Comparison of ENCODE assay signal across 27 cellular contexts in genomic region chr1:230247921-230248778, GRCh38.
DNase-seq lines count a peak whose midpoint lies in the region; FAIRE-seq and TF ChIP-seq lines count a peak whose summit lies in the region.
"Had no signal": no experiment of that assay in that cellular context is flagged by ENCODE, and none has a peak within 500 bp of the region (broad histone marks: within the 10 kb centered on the region; RNA-seq: fewer than 3 reads in every experiment).

No MANE protein-coding gene starts in this region.

- no peaks in the 10 kb centered on the region for H3K27me3 Mint-ChIP-seq in endodermal cell (ENCODE audit: insufficient read depth)
- H3K27me3 Mint-ChIP-seq: activated CD8-positive, alpha-beta T cell treated with anti-CD3 and anti-CD28 coated beads for 36 hours; effector memory CD8-positive, alpha-beta T cell had no signal

- H4K8ac ChIP-seq in trophoblast cell (ENCODE audit: low read depth, low read length) = no peak overlapping the region

- H3K4me1 ChIP-seq in GM23248 (ENCODE audit: insufficient read depth) (peaks cover 15% of the 10 kb centered on the region), endodermal cell (ENCODE audit: control insufficient read depth, insufficient read depth, low read length) (no peaks in the 10 kb centered on the region), trophoblast cell (ENCODE audit: control insufficient read depth in 1 of 2, insufficient read depth in 2 of 2, low read length in 2 of 2) (peaks cover 18 to 22% of the 10 kb centered on the region in 2 experiments)
- H3K4me1 ChIP-seq: breast epithelium, lower lobe of right lung, upper lobe of right lung had no signal

- no peaks in the 10 kb centered on the region for H3K9me3 Mint-ChIP-seq in endodermal cell
- H3K9me3 Mint-ChIP-seq: activated CD8-positive, alpha-beta T cell treated with anti-CD3 and anti-CD28 coated beads for 36 hours; effector memory CD8-positive, alpha-beta T cell; HFFc6; T-helper 1 cell treated with Interleukin-12 subunit alpha and Interleukin-12 subunit beta and Interleukin-4 antibody, amounts not matched to agents 30 μg/mL and 1 μg/mL, for 36 hours had no signal

- peak overlapping the region; percentile 2 for H3K27ac ChIP-seq in AG04450 (ENCODE audit: low read depth, low read length)
- no peak overlapping the region for H3K27ac ChIP-seq in GM23248
- H3K27ac ChIP-seq in endodermal cell (ENCODE audit: low read depth, low read length) = peak overlapping the region; percentile 57
- peak overlapping the region; percentile 66 for H3K27ac ChIP-seq in trophoblast cell (ENCODE audit: low read depth, low read length)
- H3K27ac ChIP-seq: breast epithelium, C4-2B, HL-60, lower lobe of right lung, upper lobe of right lung had no signal

- H3K14ac ChIP-seq in trophoblast cell (ENCODE audit: low read length) = peak overlapping the region; percentile 28

- peaks cover 10% of the 10 kb centered on the region; the same call in 1 of the 2 replicates for H3K36me3 ChIP-seq in GM23248 (ENCODE audit: low read depth)
- peaks cover 7% of the 10 kb centered on the region for H3K36me3 ChIP-seq in endodermal cell (ENCODE audit: control insufficient read depth, insufficient read depth, low read length)
- H3K36me3 ChIP-seq in trophoblast cell (ENCODE audit: control insufficient read depth in 1 of 2, insufficient read depth in 2 of 2, low read length in 2 of 2) = peaks cover 32 to 35% of the 10 kb centered on the region in 2 experiments
- H3K36me3 ChIP-seq: breast epithelium had no signal

- POLR2A ChIA-PET in AG04450 (lab: Yijun Ruan, JAX) = no interaction called here

- no peak overlapping the region for H3K4me3 Mint-ChIP-seq in endodermal cell
- H3K4me3 Mint-ChIP-seq: activated CD8-positive, alpha-beta T cell treated with anti-CD3 and anti-CD28 coated beads for 36 hours; effector memory CD8-positive, alpha-beta T cell; HFFc6; T-helper 1 cell treated with Interleukin-12 subunit alpha and Interleukin-12 subunit beta and Interleukin-4 antibody, amounts not matched to agents 30 μg/mL and 1 μg/mL, for 36 hours had no signal

- DNase-seq in AG04450 (ENCODE audit: low read depth, low spot score) (no peak), GM23248 (peak; percentile 12), endodermal cell (peak; percentile 37), trophoblast cell (no peak), NCI-H2081 treated with DMSO at 0.1 percent for 48 hours (lab: John Stamatoyannopoulos, UW) (no peak), GM12891 (ENCODE audit: insufficient read length, low spot score) (no peak), NCI-H2171 (lab: John Stamatoyannopoulos, UW) (no peak)
- DNase-seq: activated CD4-positive, CD25-positive, alpha-beta regulatory T cell treated with anti-CD3 and anti-CD28 coated beads, Interleukin-2, amount 50 U/mL, for 72 hours; activated CD8-positive, alpha-beta T cell treated with anti-CD3 and anti-CD28 coated beads for 36 hours; activated gamma-delta T cell treated with Interleukin-2 at 50 U/mL for 16 hours; DMS79 treated with DMSO at 0.1 percent for 48 hours; effector memory CD8-positive, alpha-beta T cell; HFFc6; Karpas-422; lower lobe of right lung; NCI-H146; NCI-H510A; OCI-M1; retina; SK-N-SH; stimulated activated CD4-positive, alpha-beta T cell treated with anti-CD3 and anti-CD28 coated beads, Interleukin-2, amount 100 ng/mL, for 24 hours; upper lobe of right lung had no signal

- TF ChIP-seq POLR2A in GM12891 (IDR thresholded peaks at IDR 0.05; ENCODE audit: low read depth, low read length) = no peak

- peak overlapping the region; percentile 49 for H2AK5ac ChIP-seq in trophoblast cell (ENCODE audit: low read length)

- H3K9ac ChIP-seq in GM23248 = no peak overlapping the region
- H3K9ac ChIP-seq in endodermal cell (ENCODE audit: extremely low read depth, low read length, poor library complexity, severe bottlenecking) = no peak overlapping the region
- H3K9ac ChIP-seq in trophoblast cell (ENCODE audit: low read length) = no peak overlapping the region
- H3K9ac ChIP-seq: SK-N-SH had no signal

- peaks cover 34% of the 10 kb centered on the region for H3K4me1 Mint-ChIP-seq in endodermal cell

- H3K79me1 ChIP-seq in trophoblast cell (ENCODE audit: low read length) = peaks cover 5% of the 10 kb centered on the region

- no peak overlapping the region for H3K4ac ChIP-seq in trophoblast cell (ENCODE audit: low read depth, low read length)

- H2BK12ac ChIP-seq in trophoblast cell (ENCODE audit: low read length) = peak overlapping the region; percentile 32

- no peak overlapping the region for H3K23ac ChIP-seq in trophoblast cell (ENCODE audit: low read length)

- 89 to 91% methylated on average over 9 of the region's 9 CpGs for WGBS in GM23248 (ENCODE audit: low coverage in 1 of 2, low lambda C conversion rate in 2 of 2, missing lambda C conversion rate in 2 of 2), 2 experiments
- 81 to 87% methylated on average over 7 to 9 of the region's 9 CpGs for WGBS in endodermal cell (ENCODE audit: insufficient coverage in 1 of 2, insufficient read length in 1 of 2), 2 experiments
- no CpG with 5 or more reads among the region's 9 CpGs for WGBS in trophoblast cell (ENCODE audit: extremely low coverage, insufficient coverage, insufficient read length)

- no peaks in the 10 kb centered on the region for H3K9me2 ChIP-seq in GM23248 (ENCODE audit: insufficient read depth)
- H3K9me2 ChIP-seq: SK-N-SH had no signal

- H3K4me2 ChIP-seq in GM23248 (ENCODE audit: unreplicated experiment) = no peak overlapping the region
- no peak overlapping the region for H3K4me2 ChIP-seq in trophoblast cell (ENCODE audit: low read length)
- H3K4me2 ChIP-seq: SK-N-SH had no signal

- no peaks in the 10 kb centered on the region for H4K20me1 ChIP-seq in GM23248 (ENCODE audit: insufficient read depth)

- H3K27me3 ChIP-seq in AG04450 (ENCODE audit: control insufficient read depth, insufficient read depth, low read length) (no peaks in the 10 kb centered on the region), GM23248 (replicated peaks; ENCODE audit: insufficient read depth) (no peaks in the 10 kb centered on the region), endodermal cell (ENCODE audit: control insufficient read depth, insufficient read depth, low read length, poor library complexity, severe bottlenecking) (no peaks in the 10 kb centered on the region), trophoblast cell (ENCODE audit: insufficient read depth, low read length) (no peaks in the 10 kb centered on the region)
- H3K27me3 ChIP-seq: breast epithelium, upper lobe of right lung had no signal

- peak overlapping the region; percentile 26 for H2BK5ac ChIP-seq in trophoblast cell (ENCODE audit: low read depth, low read length, poor library complexity)

- H3K36me3 Mint-ChIP-seq in endodermal cell (ENCODE audit: low read depth) = peaks cover 18% of the 10 kb centered on the region

- H3K27ac Mint-ChIP-seq in endodermal cell = no peak overlapping the region
- H3K27ac Mint-ChIP-seq: activated CD8-positive, alpha-beta T cell treated with anti-CD3 and anti-CD28 coated beads for 36 hours; HFFc6; T-helper 1 cell treated with Interleukin-12 subunit alpha and Interleukin-12 subunit beta and Interleukin-4 antibody, amounts not matched to agents 30 μg/mL and 1 μg/mL, for 36 hours had no signal

- H4K91ac ChIP-seq in trophoblast cell (ENCODE audit: low read depth, low read length) = no peak overlapping the region

- CTCF ChIA-PET in AG04450 (lab: Charles Lee) = no interaction called here

- H2AFZ ChIP-seq in GM23248 (no peak overlapping the region), trophoblast cell (ENCODE audit: insufficient read depth, low read length, poor library complexity) (no peak overlapping the region)

- H3K79me2 ChIP-seq in GM23248 (ENCODE audit: insufficient read depth) (0 out of 2 replicates have a peak, but pooled peaks cover 13% of the 10 kb centered on the region), trophoblast cell (ENCODE audit: control insufficient read depth, insufficient read depth, low read length, poor library complexity) (no peaks in the 10 kb centered on the region)

- no peak overlapping the region for H2BK120ac ChIP-seq in trophoblast cell (ENCODE audit: insufficient read depth, low read length, poor library complexity)

- H3K9me3 ChIP-seq in AG04450 (ENCODE audit: control insufficient read depth, insufficient read depth, low read length) = no peaks in the 10 kb centered on the region; the same call in 1 of the 2 replicates
- no peaks in the 10 kb centered on the region for H3K9me3 ChIP-seq in GM23248 (ENCODE audit: low read depth)
- H3K9me3 ChIP-seq in endodermal cell (ENCODE audit: control insufficient read depth, low read length) = no peaks in the 10 kb centered on the region
- H3K9me3 ChIP-seq in trophoblast cell (ENCODE audit: insufficient read depth, low read depth, low read length) = peaks cover 2% of the 10 kb centered on the region
- H3K9me3 ChIP-seq: breast epithelium, lower lobe of right lung, SK-N-SH, upper lobe of right lung had no signal

- H4K12ac ChIP-seq in trophoblast cell (ENCODE audit: low read depth, low read length) = no peak overlapping the region

- TF ChIP-seq CTCF in AG04450 (IDR thresholded peaks at IDR 0.05; ENCODE audit: low read depth, low read length) (no peak), endodermal cell (conservative IDR thresholded peaks at IDR 0.05) (no peak)

- no peak overlapping the region for H3K18ac ChIP-seq in trophoblast cell (ENCODE audit: low read length)

- FAIRE-seq in GM12891 (lab: Jason Lieb, UNC) = no peak
- FAIRE-seq: colon had no signal

- no peaks in the 10 kb centered on the region for H3F3A ChIP-seq in GM23248 (ENCODE audit: insufficient read depth)

- H3K4me3 ChIP-seq in AG04450 (ENCODE audit: low read depth, low read length) (no peak overlapping the region), GM23248 (no peak overlapping the region), endodermal cell (ENCODE audit: low read length) (no peak overlapping the region), trophoblast cell (ENCODE audit: low read depth, low read length) (no peak overlapping the region)
- H3K4me3 ChIP-seq: breast epithelium, lower lobe of right lung, upper lobe of right lung had no signal

- in situ Hi-C loops in GM23248 (cut with MboI) = no loop called here

TF ChIP-seq in GM12891, 5 proteins besides CTCF, POLR2A, EP300 and RAD21:
- TF ChIP-seq POLR2AphosphoS5 (IDR thresholded peaks at IDR 0.05; ENCODE audit: low read depth, low read length) (no peak), SPI1 (IDR thresholded peaks at IDR 0.05; ENCODE audit: low read depth, low read length) (no peak), PAX5 (IDR thresholded peaks at IDR 0.05; ENCODE audit: insufficient read depth, low read length, severe bottlenecking) (no peak), POU2F2 (IDR thresholded peaks at IDR 0.05; ENCODE audit: low read depth, low read length) (no peak), TAF1 (IDR thresholded peaks at IDR 0.05; ENCODE audit: low read depth, low read length) (no peak)

Comparison
In these comparisons a context has a peak if more than half of its experiments do, and no peak if none do; other contexts are left out.
1. DNase-seq: peak in GM23248 (single experiment) and endodermal cell (single experiment); none in AG04450 (single experiment), trophoblast cell (0 of 2), NCI-H2081 treated with DMSO at 0.1 percent for 48 hours (single experiment), GM12891 (single experiment) and NCI-H2171 (single experiment).